12 cellular contexts compared by ENCODE assay signal in the genomic region with DNA sequence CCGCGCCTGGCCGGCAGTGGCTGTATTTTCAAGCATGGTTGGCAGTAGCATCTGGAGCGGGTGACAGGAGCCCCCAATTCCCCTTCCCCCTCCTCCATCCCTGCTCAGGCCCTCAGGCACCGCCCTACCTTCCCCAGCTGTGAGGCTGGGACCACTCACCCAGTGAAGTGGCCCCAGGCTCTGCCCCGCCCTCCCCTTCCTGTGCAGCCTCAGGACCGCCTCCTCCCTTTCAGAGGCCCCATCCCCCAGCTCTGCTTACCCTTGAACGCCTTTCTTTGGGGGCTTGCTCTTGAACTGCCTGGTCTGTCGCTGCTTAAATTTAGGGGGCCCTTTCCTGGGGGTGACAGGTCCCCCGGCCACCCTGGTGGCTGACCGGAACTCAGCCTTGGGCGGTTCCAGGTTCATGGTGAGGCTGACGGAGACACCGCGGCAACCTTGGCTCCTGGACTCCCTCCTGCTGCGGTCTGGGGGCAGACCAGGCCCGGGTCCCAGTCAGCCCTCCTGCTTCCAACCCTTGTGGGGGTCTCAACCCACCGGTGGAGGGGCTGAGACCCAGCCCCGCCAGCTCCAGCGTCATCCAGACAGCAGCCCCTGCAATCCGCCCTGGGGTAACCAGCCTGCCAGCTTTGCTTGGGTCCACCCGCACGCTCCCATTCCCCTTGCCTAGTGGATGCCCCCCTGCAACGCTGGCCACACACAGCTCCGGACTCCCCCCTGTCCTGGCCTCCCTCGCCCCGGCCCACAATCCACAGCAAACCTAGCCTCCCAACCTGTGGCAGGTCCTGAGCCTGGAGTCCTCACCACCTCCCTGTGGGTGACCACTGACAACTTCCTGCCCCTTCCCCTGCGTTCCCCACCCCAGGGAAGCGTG. TPM values are rescaled to one million over a fixed set of nuclear protein-coding genes. Genes with fewer than 3 reads are reported as not detected.
A peak's percentile ranks its signal among the peaks of the same experiment; 100 is the strongest.
DNase-seq lines count a peak whose midpoint lies in the region; ATAC-seq and TF ChIP-seq lines count a peak whose summit lies in the region.
"Had no signal": no experiment of that assay in that cellular context is flagged by ENCODE, and none has a peak within 500 bp of the region (broad histone marks: within the 10 kb centered on the region; RNA-seq: fewer than 3 reads in every experiment).

No MANE protein-coding gene starts in this region.

- H3K9me3 Mint-ChIP-seq in activated CD8-positive, alpha-beta T cell treated with anti-CD3 and anti-CD28 coated beads, Interleukin-2, amount 10 ng/mL, durations not matched to agents 7 days and 5 days (ENCODE audit: insufficient read depth) = no peaks in the 10 kb centered on the region

- H3K27me3 Mint-ChIP-seq in activated CD8-positive, alpha-beta T cell treated with anti-CD3 and anti-CD28 coated beads, Interleukin-2, amount 10 ng/mL, durations not matched to agents 7 days and 5 days (ENCODE audit: low read depth) = peaks cover 9% of the 10 kb centered on the region

- POLR2A ChIA-PET in activated CD8-positive, alpha-beta T cell treated with anti-CD3 and anti-CD28 coated beads, Interleukin-2, amount 10 ng/mL, durations not matched to agents 7 days and 5 days (lab: Charles Lee) = interaction anchor here (1.0 to 1.6 kb wide), 3 partner anchors 10 to 13 kb away, joined by 6 to 12 read pairs (median 8); a partner anchor contains a TSS

- peaks cover 50% of the 10 kb centered on the region for H3K4me1 Mint-ChIP-seq in activated CD8-positive, alpha-beta T cell treated with anti-CD3 and anti-CD28 coated beads, Interleukin-2, amount 10 ng/mL, durations not matched to agents 7 days and 5 days (ENCODE audit: low read depth)

- H4K20me1 ChIP-seq in mammary epithelial cell (ENCODE audit: insufficient read depth, low read length) = no peaks in the 10 kb centered on the region

- in situ Hi-C loops in mammary epithelial cell (cut with MboI; ENCODE audit: low sequenced_read_pairs in 2 of 2) = no loop called here

- H3K4me1 ChIP-seq in suprapubic skin (peaks cover 3% of the 10 kb centered on the region), mammary epithelial cell (ENCODE audit: insufficient read depth, low read length) (peaks cover 12% of the 10 kb centered on the region)

- H3K4me3 ChIP-seq in suprapubic skin (peak overlapping the region; percentile 19), mammary epithelial cell (replicated peaks in 1 of 3; ENCODE audit: insufficient read depth in 1 of 3, low read depth in 2 of 3, low read length in 3 of 3) (no peak overlapping the region)

- H3K36me3 ChIP-seq in suprapubic skin = no peaks in the 10 kb centered on the region
- H3K36me3 ChIP-seq in mammary epithelial cell (ENCODE audit: insufficient read depth, low read length) = no peaks in the 10 kb centered on the region

- peak overlapping the region; percentile 96 for H3K27ac Mint-ChIP-seq in activated CD8-positive, alpha-beta T cell treated with anti-CD3 and anti-CD28 coated beads, Interleukin-2, amount 10 ng/mL, durations not matched to agents 7 days and 5 days

- CTCF ChIA-PET in activated CD8-positive, alpha-beta T cell treated with anti-CD3 and anti-CD28 coated beads, Interleukin-2, amount 10 ng/mL, durations not matched to agents 7 days and 5 days (lab: Charles Lee) = interaction anchor here (1.4 to 1.5 kb wide), 2 partner anchors 12 to 52 kb away, joined by 3 read pairs; no protein-coding TSS in a partner anchor
- CTCF ChIA-PET in mammary epithelial cell (lab: Charles Lee; ENCODE audit: low non-redundant PET) = no interaction called here

- 41% methylated on average over 22 of the region's 29 CpGs for WGBS in suprapubic skin
- 59% methylated on average over 17 of the region's 29 CpGs for WGBS in mammary epithelial cell (ENCODE audit: low coverage, missing lambda C conversion rate)

- intact Hi-C loops in mammary epithelial cell (cut with micrococcal nuclease) = no loop called here

- H2AFZ ChIP-seq in mammary epithelial cell (ENCODE audit: low read depth, low read length) = no peak overlapping the region

- peaks cover 5% of the 10 kb centered on the region for H3K36me3 Mint-ChIP-seq in activated CD8-positive, alpha-beta T cell treated with anti-CD3 and anti-CD28 coated beads, Interleukin-2, amount 10 ng/mL, durations not matched to agents 7 days and 5 days (ENCODE audit: low read depth)

- dilution Hi-C loops in mammary epithelial cell (cut with HindIII; ENCODE audit: low sequenced_read_pairs) = no loop called here

- TF ChIP-seq CTCF in suprapubic skin (IDR thresholded peaks at IDR 0.05) = no peak
- no peak for TF ChIP-seq CTCF in mammary epithelial cell (conservative IDR thresholded peaks at IDR 0.05 in 1 of 2, IDR thresholded peaks at IDR 0.05 in 1 of 2; ENCODE audit: extremely low read depth in 1 of 2, insufficient read depth in 1 of 2, low read depth in 1 of 2, low read length in 2 of 2)

- no peaks in the 10 kb centered on the region for H3K9me3 ChIP-seq in suprapubic skin
- H3K9me3 ChIP-seq in mammary epithelial cell (replicated peaks; ENCODE audit: insufficient read depth, low read length) = peaks cover 3% of the 10 kb centered on the region

- no TSS peak for BruUV-seq in mammary epithelial cell (replicated peaks; lab: Mats Ljungman, UMichigan)

- peak; percentile 74 for ATAC-seq in activated CD8-positive, alpha-beta T cell treated with anti-CD3 and anti-CD28 coated beads, Interleukin-2, amount 10 ng/mL, durations not matched to agents 7 days and 5 days
- peak; percentile 9 for ATAC-seq in left lobe of liver

- H3K27ac ChIP-seq in suprapubic skin (no peak overlapping the region), mammary epithelial cell (ENCODE audit: insufficient read depth, low read depth, low read length) (no peak overlapping the region)
- H3K27ac ChIP-seq: KMS-11, VCaP had no signal

- no peak overlapping the region for H3K4me2 ChIP-seq in mammary epithelial cell (ENCODE audit: insufficient read depth, low read depth, low read length)
- H3K4me2 ChIP-seq: KMS-11 had no signal

- peak; percentile 25 for DNase-seq in activated gamma-delta T cell treated with Interleukin-2 at 50 U/mL for 16 hours
- no peak for DNase-seq in activated gamma-delta T cell (lab: John Stamatoyannopoulos, UW)
- DNase-seq in activated CD8-positive, alpha-beta T cell treated with anti-CD3 and anti-CD28 coated beads, Interleukin-2, amount 10 ng/mL, durations not matched to agents 7 days and 5 days = peak; percentile 72
- DNase-seq in left lobe of liver (ENCODE audit: low spot score) = no peak
- DNase-seq in suprapubic skin (ENCODE audit: low spot score in 2 of 2) = no peak
- DNase-seq in stimulated activated CD4-positive, alpha-beta T cell treated with anti-CD3 and anti-CD28 coated beads, Interleukin-2, amount 100 ng/mL, for 48 hours = no peak
- no peak for DNase-seq in NCI-H2081 treated with DMSO at 0.1 percent for 48 hours (lab: John Stamatoyannopoulos, UW)
- DNase-seq in mammary epithelial cell = no peak
- DNase-seq: hippocampal formation had no signal

- H3K27me3 ChIP-seq in suprapubic skin (peaks cover 44% of the 10 kb centered on the region), mammary epithelial cell (ENCODE audit: insufficient read depth, low read length) (peaks cover 3% of the 10 kb centered on the region)

- H3K79me2 ChIP-seq in mammary epithelial cell (ENCODE audit: insufficient read depth, low read length) = no peaks in the 10 kb centered on the region

- peak overlapping the region; percentile 90 for H3K4me3 Mint-ChIP-seq in activated CD8-positive, alpha-beta T cell treated with anti-CD3 and anti-CD28 coated beads, Interleukin-2, amount 10 ng/mL, durations not matched to agents 7 days and 5 days

- TF ChIP-seq POLR2A in suprapubic skin (IDR thresholded peaks at IDR 0.05) = no peak

- H3K9ac ChIP-seq in mammary epithelial cell (ENCODE audit: insufficient read depth, low read length) = no peak overlapping the region
- H3K9ac ChIP-seq: KMS-11 had no signal

- no peak for TF ChIP-seq EP300 in suprapubic skin (IDR thresholded peaks at IDR 0.05)

RNA-seq across cellular contexts. Expression of a gene that starts 3.2 kb away (rescaled TPM):
- total RNA-seq in activated CD8-positive, alpha-beta T cell treated with anti-CD3 and anti-CD28 coated beads, Interleukin-2, amount 10 ng/mL, durations not matched to agents 7 days and 5 days = 10 to 100 TPM; 76.5 to 80.3 TPM
- total RNA-seq in left lobe of liver (0.40 TPM), suprapubic skin (under 1 TPM in 1 of 4 donors, not detected in 3; 0.53 TPM), mammary epithelial cell (under 1 TPM in 1 of 2 donors, not detected in 1; 0.17 TPM)
- polyA plus RNA-seq in mammary epithelial cell = not detected
- not detected for polyA minus RNA-seq in mammary epithelial cell
- total RNA-seq: renal cortical epithelial cell had no signal

RNA-seq across cellular contexts. Expression of a gene that starts 13.3 kb away (rescaled TPM):
- total RNA-seq in activated CD8-positive, alpha-beta T cell treated with anti-CD3 and anti-CD28 coated beads, Interleukin-2, amount 10 ng/mL, durations not matched to agents 7 days and 5 days = 10 to 100 TPM; 48.5 to 52.3 TPM
- total RNA-seq in left lobe of liver (18.3 TPM), suprapubic skin (10 to 100 TPM; 39.6 to 68.1 (median 47.6) TPM), mammary epithelial cell (10 to 100 TPM; 25.2 to 42.4 TPM)
- 22.7 TPM for polyA plus RNA-seq in mammary epithelial cell
- polyA minus RNA-seq in mammary epithelial cell = 2.9 TPM

RNA-seq across cellular contexts. Expression of a gene that starts 13.4 kb away (rescaled TPM):
- total RNA-seq in activated CD8-positive, alpha-beta T cell treated with anti-CD3 and anti-CD28 coated beads, Interleukin-2, amount 10 ng/mL, durations not matched to agents 7 days and 5 days = 10 to 100 TPM; 42.3 to 43.7 TPM
- total RNA-seq in left lobe of liver = 7.0 TPM
- total RNA-seq in suprapubic skin = 10 to 100 TPM; 14.9 to 29.8 (median 24.5) TPM
- total RNA-seq in mammary epithelial cell = 10 to 100 TPM in 1 of 2 donors, 1 to 10 TPM in 1; 5.3 to 34.0 TPM
- 17.9 TPM for polyA plus RNA-seq in mammary epithelial cell
- 4.9 TPM for polyA minus RNA-seq in mammary epithelial cell

RNA-seq across cellular contexts. Expression of a gene that starts 16.1 kb away (rescaled TPM):
- 1 to 10 TPM; 1.2 TPM for total RNA-seq in activated CD8-positive, alpha-beta T cell treated with anti-CD3 and anti-CD28 coated beads, Interleukin-2, amount 10 ng/mL, durations not matched to agents 7 days and 5 days
- total RNA-seq in left lobe of liver = 1.5 TPM
- 1 to 10 TPM in 3 of 4 donors, under 1 TPM in 1; 0.99 to 9.2 (median 2.5) TPM for total RNA-seq in suprapubic skin
- total RNA-seq in mammary epithelial cell = 1 to 10 TPM; 1.7 to 1.8 TPM
- 1.1 TPM for polyA plus RNA-seq in mammary epithelial cell
- not detected for polyA minus RNA-seq in mammary epithelial cell

RNA-seq across cellular contexts. Expression of a gene that starts 16.2 kb away (rescaled TPM):
- total RNA-seq in activated CD8-positive, alpha-beta T cell treated with anti-CD3 and anti-CD28 coated beads, Interleukin-2, amount 10 ng/mL, durations not matched to agents 7 days and 5 days = 100 to 1,000 TPM; 113 TPM
- total RNA-seq in left lobe of liver = 49.5 TPM
- total RNA-seq in suprapubic skin = 100 to 1,000 TPM in 1 of 4 donors, 10 to 100 TPM in 3; 77.1 to 115 (median 91.7) TPM
- total RNA-seq in mammary epithelial cell = 100 to 1,000 TPM in 1 of 2 donors, 10 to 100 TPM in 1; 84.2 to 103 TPM
- polyA plus RNA-seq in mammary epithelial cell = 70.6 TPM
- polyA minus RNA-seq in mammary epithelial cell = 272 TPM

Comparison
In these comparisons a context has a peak if more than half of its experiments do, and no peak if none do; other contexts are left out.
1. DNase-seq: peak in activated gamma-delta T cell treated with Interleukin-2 at 50 U/mL for 16 hours (single experiment) and activated CD8-positive, alpha-beta T cell treated with anti-CD3 and anti-CD28 coated beads, Interleukin-2, amount 10 ng/mL, durations not matched to agents 7 days and 5 days (single experiment); none in activated gamma-delta T cell (single experiment), left lobe of liver (single experiment), suprapubic skin (0 of 2), stimulated activated CD4-positive, alpha-beta T cell treated with anti-CD3 and anti-CD28 coated beads, Interleukin-2, amount 100 ng/mL, for 48 hours (0 of 2), NCI-H2081 treated with DMSO at 0.1 percent for 48 hours (single experiment) and mammary epithelial cell (single experiment).
2. RNA of a gene that starts 3.2 kb away (total RNA-seq): 76.5 to 80.3 TPM in activated CD8-positive, alpha-beta T cell treated with anti-CD3 and anti-CD28 coated beads, Interleukin-2, amount 10 ng/mL, durations not matched to agents 7 days and 5 days; 0.53 TPM in suprapubic skin, 0.40 TPM in left lobe of liver (single experiment) and 0.17 TPM in mammary epithelial cell; every median in the first group is over 10 times any median in the second.